8 cellular contexts compared by ENCODE assay signal in the genomic region with DNA sequence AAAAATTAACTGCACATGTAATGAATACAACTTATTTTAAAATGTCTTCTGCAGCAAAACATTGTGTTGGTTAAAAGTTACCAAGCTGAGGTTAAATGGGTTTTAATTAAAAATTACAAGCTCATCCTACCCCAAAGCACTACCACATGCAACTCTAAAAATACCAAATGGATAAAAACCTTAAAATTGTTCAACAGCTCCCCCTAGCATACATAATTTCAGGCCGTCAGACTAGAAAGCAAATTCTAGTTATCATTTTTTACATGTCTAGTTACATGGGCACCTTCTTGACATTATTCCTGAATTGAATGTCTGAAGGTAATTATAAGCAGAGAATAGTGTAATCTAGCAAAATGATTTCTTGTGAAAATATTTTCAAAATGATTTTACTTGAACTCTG.
A peak's percentile ranks its signal among the peaks of the same experiment; 100 is the strongest.
DNase-seq lines count a peak whose midpoint lies in the region; ATAC-seq and TF ChIP-seq lines count a peak whose summit lies in the region.

No MANE protein-coding gene starts in this region.

- no peak overlapping the region for H3K4me3 ChIP-seq in osteoblast (ENCODE audit: insufficient read depth, low read length)

- ATAC-seq in GM19455 (IDR thresholded peaks at IDR 0.05; ENCODE audit: unreplicated experiment), result no peak
- ATAC-seq in GM21529 (IDR thresholded peaks at IDR 0.05; ENCODE audit: unreplicated experiment), result no peak
- ATAC-seq in GM21381 (IDR thresholded peaks at IDR 0.05; ENCODE audit: unreplicated experiment), result no peak

- no peak overlapping the region for H3K4me2 ChIP-seq in osteoblast (ENCODE audit: insufficient read depth, low read length)

- no peaks in the 10 kb centered on the region for H3K36me3 ChIP-seq in osteoblast (ENCODE audit: insufficient read depth, low read length)

- H3K27ac ChIP-seq in osteoblast (ENCODE audit: low read depth, low read length), result no peak overlapping the region

- no peaks in the 10 kb centered on the region for H3K79me2 ChIP-seq in osteoblast (ENCODE audit: insufficient read depth, low read length)

- H3K27me3 ChIP-seq in osteoblast (ENCODE audit: insufficient read depth, low read length), result no peaks in the 10 kb centered on the region

- TF ChIP-seq CTCF in GM12874 (IDR thresholded peaks at IDR 0.05; ENCODE audit: insufficient read depth, low read depth, low read length), result peak; percentile 19; the same call in 1 of the 2 replicates
- TF ChIP-seq CTCF in osteoblast (IDR thresholded peaks at IDR 0.05; ENCODE audit: extremely low read depth, low read depth, low read length), result peak; percentile 63

- H4K20me1 ChIP-seq in osteoblast (ENCODE audit: insufficient read depth, low read length), result no peaks in the 10 kb centered on the region

- H3K4me1 ChIP-seq in osteoblast (ENCODE audit: insufficient read depth, low read length), result no peaks in the 10 kb centered on the region

- DNase-seq in NCI-H526 treated with DMSO at 0.1 percent for 48 hours (lab: John Stamatoyannopoulos, UW) (peak; percentile 41), dermis microvascular lymphatic vessel endothelial cell (ENCODE audit: low read depth in 2 of 2) (peak; percentile 29 to 39), osteoblast (ENCODE audit: insufficient read length, low spot score, missing footprints) (peak; percentile 71)
- DNase-seq in stimulated activated CD4-positive, alpha-beta T cell treated with anti-CD3 and anti-CD28 coated beads, Interleukin-4, amount 100 ng/mL, for 4 hours, result no peak

- H2AFZ ChIP-seq in osteoblast (ENCODE audit: low read length), result no peak overlapping the region

- no peaks in the 10 kb centered on the region for H3K9me3 ChIP-seq in osteoblast (ENCODE audit: low read depth, low read length)

Comparison
In these comparisons a context has a peak if more than half of its experiments do, and no peak if none do; other contexts are left out.
1. DNase-seq: peak in NCI-H526 treated with DMSO at 0.1 percent for 48 hours (single experiment), dermis microvascular lymphatic vessel endothelial cell (2 of 2) and osteoblast (single experiment); none in stimulated activated CD4-positive, alpha-beta T cell treated with anti-CD3 and anti-CD28 coated beads, Interleukin-4, amount 100 ng/mL, for 4 hours (0 of 2).